15 cellular contexts compared by ENCODE assay signal in the genomic region with DNA sequence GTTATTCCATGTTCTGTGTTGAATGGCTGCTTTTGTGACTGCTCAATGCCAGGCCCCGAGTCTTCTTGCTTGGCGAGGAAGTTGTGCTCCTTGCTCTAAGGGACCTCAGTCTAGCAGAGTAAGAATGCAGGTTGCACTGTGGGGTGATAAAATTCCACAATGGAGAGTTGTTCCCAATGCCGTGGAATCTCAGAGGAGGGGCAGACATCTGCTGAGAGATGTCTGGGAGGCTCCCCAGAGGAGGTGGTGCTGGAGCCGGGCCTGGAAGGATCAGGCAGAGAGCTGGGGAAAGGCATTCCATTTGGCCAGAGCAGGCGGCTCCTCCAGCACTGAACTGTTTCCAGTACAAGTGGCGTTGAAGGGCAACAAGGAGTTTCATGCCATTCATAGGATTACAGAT. TPM values are rescaled to one million over a fixed set of nuclear protein-coding genes. Genes with fewer than 3 reads are reported as not detected.
DNase-seq lines count a peak whose midpoint lies in the region; ATAC-seq and TF ChIP-seq lines count a peak whose summit lies in the region.
"Had no signal": no experiment of that assay in that cellular context is flagged by ENCODE, and none has a peak within 500 bp of the region (broad histone marks: within the 10 kb centered on the region; RNA-seq: fewer than 3 reads in every experiment).

No MANE protein-coding gene starts in this region.

- no peak overlapping the region for H3K4me3 Mint-ChIP-seq in dendritic cell treated with granulocyte-macrophage colony-stimulating factor and Interleukin-4, amounts not matched to agents 40 ng/mL and 50 ng/mL, for 4 days
- no peak overlapping the region for H3K4me3 Mint-ChIP-seq in mesothelial cell of epicardium
- H3K4me3 Mint-ChIP-seq: natural killer cell; stimulated activated naive B cell treated with anti-CD40 and anti-IgM and Interleukin-4, amounts not matched to agents 10 μg/mL and 1 μg/mL and 100 μg/mL, for 72 hours had no signal

- H3F3A ChIP-seq in GM23248 (ENCODE audit: insufficient read depth): peaks cover 8% of the 10 kb centered on the region

- H3K79me2 ChIP-seq in GM23248 (ENCODE audit: insufficient read depth): 0 out of 2 replicates have a peak, but pooled peaks cover 4% of the 10 kb centered on the region

- no peaks in the 10 kb centered on the region for H3K27me3 Mint-ChIP-seq in dendritic cell treated with granulocyte-macrophage colony-stimulating factor and Interleukin-4, amounts not matched to agents 40 ng/mL and 50 ng/mL, for 4 days
- no peaks in the 10 kb centered on the region for H3K27me3 Mint-ChIP-seq in mesothelial cell of epicardium (ENCODE audit: low read depth)

- no peak for ATAC-seq in GM21447 (IDR thresholded peaks at IDR 0.05; ENCODE audit: unreplicated experiment)
- ATAC-seq: natural killer cell; stimulated activated naive B cell treated with anti-CD40 and anti-IgM and Interleukin-4, amounts not matched to agents 10 μg/mL and 1 μg/mL and 100 μg/mL, for 72 hours had no signal

- peaks cover 94% of the 10 kb centered on the region for H3K36me3 Mint-ChIP-seq in dendritic cell treated with granulocyte-macrophage colony-stimulating factor and Interleukin-4, amounts not matched to agents 40 ng/mL and 50 ng/mL, for 4 days (ENCODE audit: low read depth)
- H3K36me3 Mint-ChIP-seq in mesothelial cell of epicardium: peaks cover 20% of the 10 kb centered on the region

- 43 to 44% methylated on average over 6 of the region's 6 CpGs for WGBS in GM23248 (ENCODE audit: low coverage in 1 of 2, low lambda C conversion rate in 2 of 2, missing lambda C conversion rate in 2 of 2), 2 experiments
- 80 to 90% (median 83%) methylated on average over 6 of the region's 6 CpGs for WGBS in spleen, 5 donors

- H3K27ac Mint-ChIP-seq in dendritic cell treated with granulocyte-macrophage colony-stimulating factor and Interleukin-4, amounts not matched to agents 40 ng/mL and 50 ng/mL, for 4 days: peak overlapping the region; percentile 46
- H3K27ac Mint-ChIP-seq in mesothelial cell of epicardium: no peak overlapping the region
- H3K27ac Mint-ChIP-seq: natural killer cell; stimulated activated naive B cell treated with anti-CD40 and anti-IgM and Interleukin-4, amounts not matched to agents 10 μg/mL and 1 μg/mL and 100 μg/mL, for 72 hours had no signal

- H3K36me3 ChIP-seq in GM23248 (ENCODE audit: low read depth) (no peaks in the 10 kb centered on the region; the same call in 1 of the 2 replicates), spleen (peaks cover 0 to 98% (median 42%) of the 10 kb centered on the region in 6 donors)

- TF ChIP-seq POLR2A in spleen (IDR thresholded peaks at IDR 0.05): no peak

- H3K27ac ChIP-seq in GM23248 (peak overlapping the region; percentile 17), spleen (peak overlapping the region in 4 of 8 donors; percentile 2 to 84 (median 48))

- H3K27me3 ChIP-seq in GM23248 (replicated peaks; ENCODE audit: insufficient read depth): no peaks in the 10 kb centered on the region
- no peaks in the 10 kb centered on the region for H3K27me3 ChIP-seq in spleen (replicated peaks in 1 of 7)

- in situ Hi-C loops in GM23248 (cut with MboI): no loop called here

- no peak overlapping the region for H2AFZ ChIP-seq in GM23248

- peak; percentile 55 for DNase-seq in GM23248
- peak; percentile 86 for DNase-seq in islet precursor cell
- peak; percentile 56 for DNase-seq in spleen
- no peak for DNase-seq in NCI-H526 (lab: John Stamatoyannopoulos, UW)
- no peak for DNase-seq in mesothelial cell of epicardium (ENCODE audit: low spot score in 2 of 2, unreplicated experiment in 2 of 2)
- no peak for DNase-seq in NK-92 (lab: John Stamatoyannopoulos, UW; ENCODE audit: unreplicated experiment)
- DNase-seq: activated gamma-delta T cell; DMS153; natural killer cell; NCI-H1092 treated with DMSO at 0.1 percent for 48 hours; NCI-H446; SK-N-SH; stimulated activated naive B cell treated with anti-CD40 and anti-IgM and Interleukin-4, amounts not matched to agents 10 μg/mL and 1 μg/mL and 100 μg/mL, for 72 hours had no signal

- intact Hi-C loops in dendritic cell treated with granulocyte-macrophage colony-stimulating factor and Interleukin-4, amounts not matched to agents 40 ng/mL and 50 ng/mL, for 4 days (cut with micrococcal nuclease): no loop called here
- intact Hi-C loops in spleen (cut with DNase I; ENCODE audit: low total_unique reads): no loop called here

- peaks cover 18% of the 10 kb centered on the region for H3K4me1 Mint-ChIP-seq in dendritic cell treated with granulocyte-macrophage colony-stimulating factor and Interleukin-4, amounts not matched to agents 40 ng/mL and 50 ng/mL, for 4 days (ENCODE audit: low read depth)
- H3K4me1 Mint-ChIP-seq in mesothelial cell of epicardium: peaks cover 7% of the 10 kb centered on the region
- H3K4me1 Mint-ChIP-seq: stimulated activated naive B cell treated with anti-CD40 and anti-IgM and Interleukin-4, amounts not matched to agents 10 μg/mL and 1 μg/mL and 100 μg/mL, for 72 hours had no signal

- no peak for TF ChIP-seq CTCF in spleen (IDR thresholded peaks at IDR 0.05 in 8 of 11, conservative IDR thresholded peaks at IDR 0.05 in 3 of 11)
- no peak for TF ChIP-seq CTCF in mesothelial cell of epicardium (IDR thresholded peaks at IDR 0.05; ENCODE audit: unreplicated experiment)

- H3K4me3 ChIP-seq in GM23248 (no peak overlapping the region), spleen (no peak overlapping the region)

- H3K4me2 ChIP-seq in GM23248 (ENCODE audit: unreplicated experiment): no peak overlapping the region
- H3K4me2 ChIP-seq: SK-N-SH had no signal

- H3K9ac ChIP-seq in GM23248: no peak overlapping the region
- H3K9ac ChIP-seq: SK-N-SH had no signal

- H3K9me2 ChIP-seq in GM23248 (ENCODE audit: insufficient read depth): no peaks in the 10 kb centered on the region
- H3K9me2 ChIP-seq: SK-N-SH had no signal

- H3K9me3 ChIP-seq in GM23248 (ENCODE audit: low read depth): no peaks in the 10 kb centered on the region
- H3K9me3 ChIP-seq in spleen: no peaks in the 10 kb centered on the region
- H3K9me3 ChIP-seq: SK-N-SH had no signal

- H3K4me1 ChIP-seq in GM23248 (ENCODE audit: insufficient read depth): peaks cover 15% of the 10 kb centered on the region
- peaks cover 6 to 38% (median 24%) of the 10 kb centered on the region in 6 donors for H3K4me1 ChIP-seq in spleen

- H3K9me3 Mint-ChIP-seq in dendritic cell treated with granulocyte-macrophage colony-stimulating factor and Interleukin-4, amounts not matched to agents 40 ng/mL and 50 ng/mL, for 4 days: no peaks in the 10 kb centered on the region
- no peaks in the 10 kb centered on the region for H3K9me3 Mint-ChIP-seq in mesothelial cell of epicardium
- H3K9me3 Mint-ChIP-seq: natural killer cell; stimulated activated naive B cell treated with anti-CD40 and anti-IgM and Interleukin-4, amounts not matched to agents 10 μg/mL and 1 μg/mL and 100 μg/mL, for 72 hours had no signal

- no peaks in the 10 kb centered on the region for H4K20me1 ChIP-seq in GM23248 (ENCODE audit: insufficient read depth)

RNA-seq across cellular contexts. Expression of gene ST3GAL4, which starts 55.2 kb away (rescaled TPM):
- 26.7 and 53.3 TPM in 2 replicates for total RNA-seq in GM23248 (2014; rRNA removed; shearing (Covaris generic))
- polyA plus RNA-seq in GM23248 (2016; fragmentation: Nextera tagmentation; extraction: Ambion mirVana) (27.3 and 30.5 TPM in 2 replicates), spleen (10 to 100 TPM; 12.8 to 25.0 (median 22.4) TPM)
- total RNA-seq in spleen (100 to 1,000 TPM in 1 of 7 donors, 10 to 100 TPM in 6; 41.2 to 102 (median 53.0) TPM), mesothelial cell of epicardium (15.6 to 17.4 TPM (median 16.4 TPM) in 3 replicates)

Comparison
In these comparisons a context has a peak if more than half of its experiments do, and no peak if none do; other contexts are left out.
1. DNase-seq: peak in GM23248 (single experiment), islet precursor cell (single experiment) and spleen (single experiment); none in NCI-H526 (0 of 2), mesothelial cell of epicardium (0 of 2) and NK-92 (single experiment).